ENCODE assay signal across 8 cellular contexts in the genomic region with DNA sequence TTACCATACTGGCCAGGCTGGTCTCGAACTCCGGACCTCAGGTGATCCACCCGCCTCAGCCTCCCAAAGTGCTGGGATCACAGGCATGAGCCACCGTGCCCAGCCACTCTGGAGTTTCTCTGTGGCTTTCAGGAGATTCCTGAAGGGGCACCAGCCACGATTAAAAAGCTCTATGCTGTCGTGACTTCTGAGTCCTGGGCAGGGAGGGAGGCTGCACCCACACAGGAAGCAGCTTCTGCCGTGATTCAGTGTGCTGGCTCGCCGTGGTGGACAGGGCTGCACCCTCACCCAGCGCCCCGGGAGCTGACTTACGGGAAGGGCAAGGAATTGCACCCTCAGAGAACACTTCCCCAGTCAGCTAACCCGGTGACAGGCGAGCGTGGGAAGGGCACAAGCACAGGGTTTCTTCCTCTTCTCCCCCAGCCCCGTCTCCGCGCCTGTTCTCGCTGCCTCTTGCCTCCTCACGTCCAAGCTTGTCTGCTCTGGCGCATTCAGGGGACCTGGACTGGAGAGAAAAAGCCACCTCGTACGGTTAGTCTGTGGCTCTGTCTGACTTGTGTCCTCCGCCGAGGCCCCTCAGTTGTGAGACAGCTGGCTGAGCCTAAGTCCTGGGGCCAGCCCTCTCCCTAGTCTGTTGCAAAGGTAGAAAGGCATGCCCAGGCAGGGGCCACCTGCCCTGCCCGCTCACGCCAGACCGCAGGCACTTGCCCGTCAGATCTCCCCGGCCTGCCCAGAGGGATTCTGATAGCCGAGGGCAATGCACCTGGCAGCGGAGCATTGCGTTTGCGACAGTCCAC.
A peak's percentile ranks its signal among the peaks of the same experiment; 100 is the strongest.
DNase-seq lines count a peak whose midpoint lies in the region; ATAC-seq lines count a peak whose summit lies in the region.

No MANE protein-coding gene starts in this region.

- peaks cover 42% of the 10 kb centered on the region for H3K27me3 Mint-ChIP-seq in stimulated activated naive CD8-positive, alpha-beta T cell treated with anti-CD3 and anti-CD28 coated beads, Interleukin-15, amount 100 ng/mL, for 72 hours

- no peaks in the 10 kb centered on the region for H3K9me3 Mint-ChIP-seq in stimulated activated naive CD8-positive, alpha-beta T cell treated with anti-CD3 and anti-CD28 coated beads, Interleukin-15, amount 100 ng/mL, for 72 hours

- DNase-seq in GDM1 (lab: John Stamatoyannopoulos, UW) (peak; percentile 44), OCI-M1 (lab: John Stamatoyannopoulos, UW) (peak; percentile 13), fibroblast of gingiva (ENCODE audit: low read depth) (peak; percentile 90), posterior vena cava (ENCODE audit: low spot score) (peak; percentile 93), NCI-H524 (lab: John Stamatoyannopoulos, UW) (no peak)
- no peak for DNase-seq in activated CD4-positive, CD25-positive, alpha-beta regulatory T cell treated with anti-CD3 and anti-CD28 coated beads, Interleukin-2, amount 50 U/mL, for 72 hours
- no peak for DNase-seq in stimulated activated naive CD8-positive, alpha-beta T cell treated with anti-CD3 and anti-CD28 coated beads, Interleukin-15, amount 100 ng/mL, for 72 hours

- intact Hi-C loops in posterior vena cava (cut with DNase I): no loop called here

- H3K4me3 Mint-ChIP-seq in stimulated activated naive CD8-positive, alpha-beta T cell treated with anti-CD3 and anti-CD28 coated beads, Interleukin-15, amount 100 ng/mL, for 72 hours: no peak overlapping the region

- peaks cover 18% of the 10 kb centered on the region for H3K4me1 Mint-ChIP-seq in stimulated activated naive CD8-positive, alpha-beta T cell treated with anti-CD3 and anti-CD28 coated beads, Interleukin-15, amount 100 ng/mL, for 72 hours

- ATAC-seq in GM18858 (IDR thresholded peaks at IDR 0.05; ENCODE audit: unreplicated experiment): no peak
- ATAC-seq in stimulated activated naive CD8-positive, alpha-beta T cell treated with anti-CD3 and anti-CD28 coated beads, Interleukin-15, amount 100 ng/mL, for 72 hours: no peak

- H3K27ac Mint-ChIP-seq in stimulated activated naive CD8-positive, alpha-beta T cell treated with anti-CD3 and anti-CD28 coated beads, Interleukin-15, amount 100 ng/mL, for 72 hours: no peak overlapping the region

Comparison
In these comparisons a context has a peak if more than half of its experiments do, and no peak if none do; other contexts are left out.
1. DNase-seq: peak in GDM1 (single experiment), OCI-M1 (single experiment), fibroblast of gingiva (single experiment) and posterior vena cava (single experiment); none in activated CD4-positive, CD25-positive, alpha-beta regulatory T cell treated with anti-CD3 and anti-CD28 coated beads, Interleukin-2, amount 50 U/mL, for 72 hours (single experiment), stimulated activated naive CD8-positive, alpha-beta T cell treated with anti-CD3 and anti-CD28 coated beads, Interleukin-15, amount 100 ng/mL, for 72 hours (0 of 2) and NCI-H524 (0 of 2).